ENCODE assay signal across 18 cellular contexts in genomic region chrX:97835969-97836368, GRCh38.
"Had no signal": no experiment of that assay in that cellular context is flagged by ENCODE, and none has a peak within 500 bp of the region (broad histone marks: within the 10 kb centered on the region; RNA-seq: fewer than 3 reads in every experiment).

No MANE protein-coding gene starts in this region.

- H3K4me1 Mint-ChIP-seq: naive thymus-derived CD4-positive, alpha-beta T cell; nephron progenitor cell; stimulated activated memory B cell treated with anti-CD40 and anti-IgM and Interleukin-4, amounts not matched to agents 10 μg/mL and 1 μg/mL and 100 μg/mL, for 72 hours had no signal

- H3K36me3 Mint-ChIP-seq: stimulated activated memory B cell treated with anti-CD40 and anti-IgM and Interleukin-4, amounts not matched to agents 10 μg/mL and 1 μg/mL and 100 μg/mL, for 72 hours had no signal

- H3K27me3 Mint-ChIP-seq: stimulated activated memory B cell treated with anti-CD40 and anti-IgM and Interleukin-4, amounts not matched to agents 10 μg/mL and 1 μg/mL and 100 μg/mL, for 72 hours; stimulated activated naive CD8-positive, alpha-beta T cell treated with anti-CD3 and anti-CD28 coated beads, Interleukin-15, Interleukin-2, amounts not matched to agents 100 ng/mL and 50 ng/mL, for 24 hours had no signal

- H3K9me3 Mint-ChIP-seq: nephron progenitor cell; stimulated activated memory B cell treated with anti-CD40 and anti-IgM and Interleukin-4, amounts not matched to agents 10 μg/mL and 1 μg/mL and 100 μg/mL, for 72 hours; stimulated activated naive CD8-positive, alpha-beta T cell treated with anti-CD3 and anti-CD28 coated beads, Interleukin-15, Interleukin-2, amounts not matched to agents 100 ng/mL and 50 ng/mL, for 24 hours had no signal

- H3K27me3 ChIP-seq: colonic mucosa, esophagus squamous epithelium, right lobe of liver, upper lobe of right lung, vagina had no signal

- H3K4me3 ChIP-seq: colonic mucosa, esophagus squamous epithelium, psoas muscle, right lobe of liver, tibial nerve, upper lobe of right lung, vagina had no signal

- H3K27ac Mint-ChIP-seq: naive thymus-derived CD4-positive, alpha-beta T cell; nephron progenitor cell; stimulated activated memory B cell treated with anti-CD40 and anti-IgM and Interleukin-4, amounts not matched to agents 10 μg/mL and 1 μg/mL and 100 μg/mL, for 72 hours; stimulated activated naive CD8-positive, alpha-beta T cell treated with anti-CD3 and anti-CD28 coated beads, Interleukin-15, Interleukin-2, amounts not matched to agents 100 ng/mL and 50 ng/mL, for 24 hours had no signal

- ATAC-seq: naive thymus-derived CD4-positive, alpha-beta T cell; psoas muscle; right lobe of liver; stimulated activated memory B cell treated with anti-CD40 and anti-IgM and Interleukin-4, amounts not matched to agents 10 μg/mL and 1 μg/mL and 100 μg/mL, for 72 hours; upper lobe of right lung had no signal

- H3K9me3 ChIP-seq: colonic mucosa, esophagus squamous epithelium, psoas muscle, right lobe of liver, tibial nerve, upper lobe of right lung, vagina had no signal

- DNase-seq: colonic mucosa; dermis blood vessel endothelial cell; esophagus squamous epithelium; foreskin fibroblast; kidney glomerular epithelial cell; mesendoderm; naive thymus-derived CD4-positive, alpha-beta T cell; nephron progenitor cell; psoas muscle; retina; right lobe of liver; stimulated activated CD4-positive, alpha-beta T cell treated with anti-CD3 and anti-CD28 coated beads, Interleukin-4, amount 100 ng/mL, for 1 hour; stimulated activated CD8-positive, alpha-beta memory T cell treated with anti-CD3 and anti-CD28 coated beads, Interleukin-4, amount 100 ng/mL, for 48 hours; upper lobe of right lung had no signal

- H3K4me1 ChIP-seq: colonic mucosa, esophagus squamous epithelium, psoas muscle, right lobe of liver, tibial nerve, upper lobe of right lung, vagina had no signal

- H3K4me3 Mint-ChIP-seq: naive thymus-derived CD4-positive, alpha-beta T cell; nephron progenitor cell; stimulated activated memory B cell treated with anti-CD40 and anti-IgM and Interleukin-4, amounts not matched to agents 10 μg/mL and 1 μg/mL and 100 μg/mL, for 72 hours; stimulated activated naive CD8-positive, alpha-beta T cell treated with anti-CD3 and anti-CD28 coated beads, Interleukin-15, Interleukin-2, amounts not matched to agents 100 ng/mL and 50 ng/mL, for 24 hours had no signal

- H3K36me3 ChIP-seq: colonic mucosa, esophagus squamous epithelium, right lobe of liver, tibial nerve, upper lobe of right lung, vagina had no signal

- H3K27ac ChIP-seq: colonic mucosa, esophagus squamous epithelium, psoas muscle, right lobe of liver, tibial nerve, upper lobe of right lung, vagina had no signal
